In the genomic region with DNA sequence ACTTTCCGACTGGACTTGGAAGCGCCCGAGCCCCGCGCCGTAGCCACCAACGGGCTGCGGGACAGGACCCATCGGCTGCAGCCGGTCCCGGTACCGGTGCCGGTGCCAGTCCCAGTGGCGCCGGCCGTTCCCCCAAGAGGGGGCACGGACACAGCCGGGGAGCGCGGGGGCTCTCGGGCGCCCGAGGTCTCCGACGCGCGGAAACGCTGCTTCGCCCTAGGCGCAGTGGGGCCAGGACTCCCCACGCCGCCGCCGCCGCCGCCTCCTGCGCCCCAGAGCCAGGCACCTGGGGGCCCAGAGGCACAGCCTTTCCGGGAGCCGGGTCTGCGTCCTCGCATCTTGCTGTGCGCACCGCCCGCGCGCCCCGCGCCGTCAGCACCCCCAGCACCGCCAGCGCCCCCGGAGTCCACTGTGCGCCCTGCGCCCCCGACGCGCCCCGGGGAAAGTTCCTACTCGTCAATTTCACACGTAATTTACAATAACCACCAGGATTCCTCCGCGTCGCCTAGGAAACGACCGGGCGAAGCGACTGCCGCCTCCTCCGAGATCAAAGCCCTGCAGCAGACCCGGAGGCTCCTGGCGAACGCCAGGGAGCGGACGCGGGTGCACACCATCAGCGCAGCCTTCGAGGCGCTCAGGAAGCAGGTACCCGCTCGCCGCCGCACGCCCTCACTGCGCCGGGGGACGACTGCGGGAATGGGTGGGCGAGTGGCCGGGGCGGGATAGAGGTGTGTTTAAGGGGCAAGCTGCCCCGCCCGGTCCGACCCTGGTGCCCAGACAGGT, we compare ENCODE assay signal across 8 cellular contexts. TPM values are rescaled to one million over a fixed set of nuclear protein-coding genes. Genes with fewer than 3 reads are reported as not detected.
A peak's percentile ranks its signal among the peaks of the same experiment; 100 is the strongest.
DNase-seq lines count a peak whose midpoint lies in the region; ATAC-seq and TF ChIP-seq lines count a peak whose summit lies in the region.

No MANE protein-coding gene starts in this region.

- H3K27me3 ChIP-seq in HUES48 (ENCODE audit: control insufficient read depth, insufficient read depth, low read length): peaks cover 84% of the 10 kb centered on the region
- no peaks in the 10 kb centered on the region for H3K27me3 ChIP-seq in esophagus (ENCODE audit: control insufficient read depth in 1 of 2, insufficient read depth in 2 of 2, low read length in 2 of 2)
- H3K27me3 ChIP-seq in aorta (ENCODE audit: control insufficient read depth in 1 of 2, insufficient read depth in 2 of 2, low read length in 1 of 2): no peaks in the 10 kb centered on the region

- 1% methylated on average over 68 to 93 of the region's 93 CpGs for WGBS in esophagus, 2 donors
- 1% methylated on average over 83 to 93 of the region's 93 CpGs for WGBS in aorta, 2 donors

- H3K36me3 ChIP-seq in HUES48 (ENCODE audit: control insufficient read depth, insufficient read depth, low read length) (no peaks in the 10 kb centered on the region), esophagus (ENCODE audit: control insufficient read depth in 2 of 2, insufficient read depth in 2 of 2, low read length in 1 of 2) (no peaks in the 10 kb centered on the region), aorta (ENCODE audit: control insufficient read depth in 1 of 2, insufficient read depth in 2 of 2, low read length in 1 of 2) (no peaks in the 10 kb centered on the region)

- CTCF ChIA-PET in activated B cell treated with CpG ODN at 0.5 μM for 24 hours (lab: Charles Lee): interaction anchor here (2.0 to 2.8 kb wide), 2 partner anchors 26 to 59 kb away, joined by 8 to 11 read pairs; no protein-coding TSS in a partner anchor

- H3K4me1 ChIP-seq in HUES48 (ENCODE audit: control insufficient read depth, insufficient read depth, low read length): peaks cover 7% of the 10 kb centered on the region; the same call in 1 of the 2 replicates
- peaks cover 10 to 13% of the 10 kb centered on the region in 2 donors for H3K4me1 ChIP-seq in esophagus (ENCODE audit: control insufficient read depth in 2 of 2, insufficient read depth in 2 of 2, low read length in 1 of 2)
- H3K4me1 ChIP-seq in aorta (ENCODE audit: control insufficient read depth in 1 of 2, insufficient read depth in 2 of 2, low read length in 2 of 2): peaks cover 0 to under 1% of the 10 kb centered on the region in 2 donors

- no peaks in the 10 kb centered on the region for H3K9me3 ChIP-seq in HUES48 (ENCODE audit: control insufficient read depth, insufficient read depth, low read length)
- H3K9me3 ChIP-seq in esophagus (ENCODE audit: control insufficient read depth in 2 of 2, insufficient read depth in 1 of 2, low read depth in 1 of 2, low read length in 1 of 2): no peaks in the 10 kb centered on the region
- no peaks in the 10 kb centered on the region for H3K9me3 ChIP-seq in aorta (ENCODE audit: control insufficient read depth, low read length)

- H3K27me3 Mint-ChIP-seq in activated B cell treated with CpG ODN at 0.5 μM for 24 hours (peaks cover 40% of the 10 kb centered on the region), natural killer cell (ENCODE audit: low read depth in 2 of 2) (peaks cover 44 to 48% of the 10 kb centered on the region in 2 donors)

- H3K27ac ChIP-seq in HUES48 (ENCODE audit: low read depth, low read length): peak overlapping the region; percentile 51
- peak overlapping the region; percentile 62 to 71 for H3K27ac ChIP-seq in esophagus (ENCODE audit: low read depth in 2 of 2, low read length in 1 of 2)
- peak overlapping the region; percentile 57 to 86 for H3K27ac ChIP-seq in aorta (ENCODE audit: low read depth in 1 of 2, low read length in 2 of 2)

- ATAC-seq in activated B cell treated with CpG ODN at 0.5 μM for 24 hours (ENCODE audit: low read depth) (peak; percentile 25), natural killer cell (peak; percentile 33 to 52 (median 41)), aorta (ENCODE audit: low FRiP score) (peak; percentile 6), GM18909 (IDR thresholded peaks at IDR 0.05; ENCODE audit: poor library complexity, unreplicated experiment) (no peak)

- H3K27ac Mint-ChIP-seq in activated B cell treated with CpG ODN at 0.5 μM for 24 hours (no peak overlapping the region), natural killer cell (peak overlapping the region in 1 of 2 donors; percentile 31)

- no peaks in the 10 kb centered on the region for H3K36me3 Mint-ChIP-seq in activated B cell treated with CpG ODN at 0.5 μM for 24 hours (ENCODE audit: low read depth)
- H3K36me3 Mint-ChIP-seq in natural killer cell: no peaks in the 10 kb centered on the region

- DNase-seq in AG09309 (ENCODE audit: low read depth) (no peak), activated B cell treated with CpG ODN at 0.5 μM for 24 hours (peak; percentile 37), natural killer cell (peak; percentile 26), aorta (peak; percentile 76 to 83), DMS153 treated with DMSO at 0.1 percent for 48 hours (lab: John Stamatoyannopoulos, UW; ENCODE audit: unreplicated experiment) (no peak)

- H3K4me3 ChIP-seq in AG09309 (ENCODE audit: control insufficient read depth, low read depth, low read length) (peak overlapping the region; percentile 80), HUES48 (ENCODE audit: low read depth, low read length) (peak overlapping the region; percentile 74), esophagus (ENCODE audit: low read depth in 1 of 2, low read length in 2 of 2) (peak overlapping the region; percentile 50 to 54), aorta (ENCODE audit: low read length in 2 of 2) (peak overlapping the region; percentile 87 to 92)

- H3K9me3 Mint-ChIP-seq in activated B cell treated with CpG ODN at 0.5 μM for 24 hours (no peaks in the 10 kb centered on the region), natural killer cell (no peaks in the 10 kb centered on the region)

- no peak overlapping the region for H3K9ac ChIP-seq in HUES48 (ENCODE audit: low read depth, low read length)

- POLR2A ChIA-PET in activated B cell treated with CpG ODN at 0.5 μM for 24 hours (lab: Charles Lee): interaction anchor here (1.4 kb wide), 1 partner anchor 99 kb away, joined by 4 read pairs; no protein-coding TSS in a partner anchor

- TF ChIP-seq CTCF in AG09309 (IDR thresholded peaks at IDR 0.05; ENCODE audit: control insufficient read depth, insufficient read depth, low read depth, low read length, missing control alignments) (peak; percentile 10), activated B cell treated with CpG ODN at 0.5 μM for 24 hours (IDR thresholded peaks at IDR 0.05) (no peak), natural killer cell (IDR thresholded peaks at IDR 0.05) (no peak)

- intact Hi-C loops in activated B cell treated with CpG ODN at 0.5 μM for 24 hours (cut with micrococcal nuclease): loop anchor here (5.0 kb wide), 1 partner anchor 283 kb away; no protein-coding TSS in a partner anchor
- intact Hi-C loops in natural killer cell (cut with micrococcal nuclease): no loop called here
- intact Hi-C loops in aorta (cut with DNase I): loop anchor here (2.0 to 5.0 kb wide), 5 partner anchors 14 to 58 kb away; no protein-coding TSS in a partner anchor

- peak overlapping the region; percentile 85 for H3K4me3 Mint-ChIP-seq in activated B cell treated with CpG ODN at 0.5 μM for 24 hours
- H3K4me3 Mint-ChIP-seq in natural killer cell: peak overlapping the region; percentile 83

- peaks cover 35% of the 10 kb centered on the region for H3K4me1 Mint-ChIP-seq in activated B cell treated with CpG ODN at 0.5 μM for 24 hours
- peaks cover 0 to 27% of the 10 kb centered on the region in 2 donors for H3K4me1 Mint-ChIP-seq in natural killer cell

RNA-seq across cellular contexts. Expression of gene ATOH8, which starts 0.7 kb away (rescaled TPM):
- total RNA-seq in activated B cell treated with CpG ODN at 0.5 μM for 24 hours (not detected in 2 replicates), natural killer cell (under 1 TPM in 1 of 3 donors, not detected in 2; 0.23 TPM), aorta (10 to 100 TPM; 56.7 to 68.5 TPM)
- polyA plus RNA-seq in esophagus (1 to 10 TPM; 3.0 to 5.9 TPM), aorta (10 to 100 TPM; 51.5 to 78.8 TPM)

Comparison
In these comparisons a context has a peak if more than half of its experiments do, and no peak if none do; other contexts are left out.
1. DNase-seq: peak in activated B cell treated with CpG ODN at 0.5 μM for 24 hours (single experiment), natural killer cell (single experiment) and aorta (2 of 2); none in AG09309 (single experiment) and DMS153 treated with DMSO at 0.1 percent for 48 hours (single experiment).
2. RNA of gene ATOH8, which starts 0.7 kb away (total RNA-seq): 56.7 to 68.5 TPM in aorta; 0.23 TPM in natural killer cell and not detected in activated B cell treated with CpG ODN at 0.5 μM for 24 hours; every median in the first group is over 10 times any median in the second.
3. Peak in every context shown above with its lines, with median percentiles within 50 percentile points of each other: H3K4me3 ChIP-seq and H3K27ac ChIP-seq.